ENCODE assay signal across 13 cellular contexts in the genomic region with DNA sequence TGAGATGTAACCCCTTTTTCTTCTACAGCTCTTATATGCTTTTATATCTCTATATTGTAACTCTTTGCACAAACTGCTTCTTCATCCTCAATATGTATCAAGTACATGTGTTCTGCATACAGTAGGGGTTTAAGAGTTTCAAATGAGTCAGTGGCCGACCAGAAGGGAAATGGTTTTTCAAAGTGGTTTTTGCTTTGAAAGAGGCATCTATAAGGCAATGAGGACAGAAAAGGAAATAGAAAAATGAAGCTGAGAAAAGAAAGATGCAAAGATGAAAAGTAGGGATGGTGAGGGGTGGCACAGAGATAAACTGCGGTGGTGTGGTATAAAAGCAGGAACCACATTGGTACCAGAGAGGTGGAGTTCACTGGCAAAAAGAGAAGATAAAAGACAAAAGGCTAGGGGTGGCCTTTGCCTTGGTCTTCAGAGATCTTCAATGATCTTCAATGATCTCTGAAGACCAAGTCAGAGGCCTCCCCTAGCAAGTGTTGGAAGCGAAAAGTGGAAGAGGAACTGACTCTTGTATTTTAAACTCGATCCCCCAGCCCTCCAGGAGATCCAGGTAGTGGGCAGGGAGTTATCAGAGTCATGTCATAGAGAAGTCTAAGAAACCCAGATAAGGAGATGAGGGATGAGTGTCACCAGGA.
A peak's percentile ranks its signal among the peaks of the same experiment; 100 is the strongest.
DNase-seq lines count a peak whose midpoint lies in the region; ATAC-seq, FAIRE-seq and TF ChIP-seq lines count a peak whose summit lies in the region.
"Had no signal": no experiment of that assay in that cellular context is flagged by ENCODE, and none has a peak within 500 bp of the region (broad histone marks: within the 10 kb centered on the region; RNA-seq: fewer than 3 reads in every experiment).

No MANE protein-coding gene starts in this region.

- SMC1A ChIA-PET in GM12878 (lab: Charles Lee; ENCODE audit: uncharacterized antibody, unreplicated experiment), result interaction anchor here (2.1 kb wide), 1 partner anchor 13 kb away, joined by 6 read pairs; no protein-coding TSS in a partner anchor

- no peak overlapping the region for H3K4me2 ChIP-seq in GM12878 (ENCODE audit: control insufficient read depth, insufficient read depth)

- ATAC-seq in GM18511 (IDR thresholded peaks at IDR 0.05; ENCODE audit: unreplicated experiment) (peak; percentile 56), GM21515 (IDR thresholded peaks at IDR 0.05; ENCODE audit: unreplicated experiment) (peak; percentile 65), HG03432 (IDR thresholded peaks at IDR 0.05; ENCODE audit: unreplicated experiment) (peak; percentile 79), GM12878 (peak; percentile 54), HG03175 (IDR thresholded peaks at IDR 0.05; ENCODE audit: unreplicated experiment) (no peak)
- ATAC-seq in stimulated activated naive B cell treated with anti-CD40 and anti-IgM and Interleukin-4, amounts not matched to agents 10 μg/mL and 1 μg/mL and 100 μg/mL, for 72 hours (replicated peaks), result no peak

- no peaks in the 10 kb centered on the region for H3K9me3 ChIP-seq in GM12878 (replicated peaks; ENCODE audit: control insufficient read depth, insufficient read depth, low read length)

- RAD21 ChIA-PET in GM12878 (lab: Charles Lee; ENCODE audit: unreplicated experiment), result no interaction called here

- WGBS in GM12878 (ENCODE audit: insufficient coverage, insufficient replicate concordance, low lambda C conversion rate, missing lambda C conversion rate), result 9% methylated on average over 4 of the region's 4 CpGs

- in situ Hi-C loops in GM12878 (cut with MboI), result no loop called here

- H2AFZ ChIP-seq in GM12878 (ENCODE audit: control insufficient read depth, low read depth, low read length), result no peak overlapping the region

- no peak overlapping the region for H3K27ac ChIP-seq in GM12878 (ENCODE audit: control insufficient read depth, insufficient read depth)

- no peak overlapping the region for H3K9ac ChIP-seq in GM12878 (ENCODE audit: control insufficient read depth, insufficient read depth, low read length)

- H4K20me1 ChIP-seq in GM12878 (ENCODE audit: control insufficient read depth, insufficient read depth), result no peaks in the 10 kb centered on the region

- FAIRE-seq in GM12878 (lab: Jason Lieb, UNC), result no peak

- no peaks in the 10 kb centered on the region for H3K9me3 Mint-ChIP-seq in stimulated activated naive B cell treated with anti-CD40 and anti-IgM and Interleukin-4, amounts not matched to agents 10 μg/mL and 1 μg/mL and 100 μg/mL, for 72 hours

- H3K4me3 ChIP-seq in GM12878, result no peak overlapping the region

- no TSS peak for BruUV-seq in GM12878 (replicated peaks; lab: Mats Ljungman, UMichigan)

- CTCF ChIA-PET in GM12878 (lab: Yijun Ruan, JAX), result no interaction called here

- no peak overlapping the region for H3K4me3 Mint-ChIP-seq in stimulated activated naive B cell treated with anti-CD40 and anti-IgM and Interleukin-4, amounts not matched to agents 10 μg/mL and 1 μg/mL and 100 μg/mL, for 72 hours
- H3K4me3 Mint-ChIP-seq: CD4-positive, CD25-positive, alpha-beta regulatory T cell; IgD-negative memory B cell had no signal

- no peaks in the 10 kb centered on the region for H3K4me1 Mint-ChIP-seq in stimulated activated naive B cell treated with anti-CD40 and anti-IgM and Interleukin-4, amounts not matched to agents 10 μg/mL and 1 μg/mL and 100 μg/mL, for 72 hours

- no peak for TF ChIP-seq EP300 in GM12878 (IDR thresholded peaks at IDR 0.05; ENCODE audit: borderline replicate concordance in 1 of 2, control insufficient read depth in 1 of 2, low read depth in 2 of 2, low read length in 2 of 2)

- no peaks in the 10 kb centered on the region for H3K36me3 Mint-ChIP-seq in stimulated activated naive B cell treated with anti-CD40 and anti-IgM and Interleukin-4, amounts not matched to agents 10 μg/mL and 1 μg/mL and 100 μg/mL, for 72 hours
- H3K36me3 Mint-ChIP-seq: CD4-positive, CD25-positive, alpha-beta regulatory T cell had no signal

- no peak for TF ChIP-seq CTCF in GM12878 (IDR thresholded peaks at IDR 0.05 in 2 of 3, conservative IDR thresholded peaks at IDR 0.05 in 1 of 3; ENCODE audit: control insufficient read depth in 2 of 3, extremely low read depth in 1 of 3, insufficient read depth in 1 of 3, low read depth in 3 of 3, low read length in 3 of 3)

- H3K27me3 Mint-ChIP-seq in stimulated activated naive B cell treated with anti-CD40 and anti-IgM and Interleukin-4, amounts not matched to agents 10 μg/mL and 1 μg/mL and 100 μg/mL, for 72 hours, result peaks cover 15 to 27% of the 10 kb centered on the region in 2 donors
- H3K27me3 Mint-ChIP-seq: CD4-positive, CD25-positive, alpha-beta regulatory T cell had no signal

- TF ChIP-seq RAD21 in GM12878 (IDR thresholded peaks at IDR 0.05; ENCODE audit: insufficient read depth, low read depth, low read length), result no peak

- H3K4me1 ChIP-seq in GM12878 (ENCODE audit: control insufficient read depth, insufficient read depth, low read length), result peaks cover 6% of the 10 kb centered on the region; the same call in 1 of the 2 replicates

- no peak for DNase-seq in GM12878 (ENCODE audit: low read depth, low spot score)
- no peak for DNase-seq in stimulated activated naive B cell treated with anti-CD40 and anti-IgM and Interleukin-4, amounts not matched to agents 10 μg/mL and 1 μg/mL and 100 μg/mL, for 72 hours
- DNase-seq in NCI-H2081 (lab: John Stamatoyannopoulos, UW), result no peak
- DNase-seq in NK-92 treated with Interleukin-12 subunit alpha and Interleukin-12 subunit beta, amount 100 ng/mL, for 24 hours (lab: John Stamatoyannopoulos, UW), result no peak
- DNase-seq: hippocampal formation, NCI-H2227 treated with DMSO at 0.1 percent for 48 hours, SHP77 had no signal

- intact Hi-C loops in GM12878 (cut with micrococcal nuclease; ENCODE audit: unreplicated experiment), result no loop called here

- POLR2A ChIA-PET in GM12878 (lab: Charles Lee), result no interaction called here

- H3K79me2 ChIP-seq in GM12878 (ENCODE audit: control insufficient read depth, insufficient read depth, low read length), result no peaks in the 10 kb centered on the region

- no peaks in the 10 kb centered on the region for H3K36me3 ChIP-seq in GM12878 (ENCODE audit: control insufficient read depth in 2 of 2, insufficient read depth in 2 of 2, low read length in 1 of 2)

- no peak for TF ChIP-seq POLR2A in GM12878 (IDR thresholded peaks at IDR 0.05; ENCODE audit: low read depth, low read length)

- H3K27ac Mint-ChIP-seq in stimulated activated naive B cell treated with anti-CD40 and anti-IgM and Interleukin-4, amounts not matched to agents 10 μg/mL and 1 μg/mL and 100 μg/mL, for 72 hours, result no peak overlapping the region
- H3K27ac Mint-ChIP-seq: CD4-positive, CD25-positive, alpha-beta regulatory T cell; IgD-negative memory B cell had no signal

- no peaks in the 10 kb centered on the region for H3K27me3 ChIP-seq in GM12878 (replicated peaks in 1 of 2; ENCODE audit: control insufficient read depth in 2 of 2, insufficient read depth in 2 of 2, low read length in 1 of 2)

TF ChIP-seq in GM12878, 131 proteins besides CTCF, POLR2A, EP300 and RAD21:
- TF ChIP-seq SPI1 (IDR thresholded peaks at IDR 0.05; ENCODE audit: borderline replicate concordance, insufficient read depth, low read depth, low read length) (0 out of 2 replicates have a peak, but pooled peaks have one; percentile 10), RUNX3 (IDR thresholded peaks at IDR 0.05; ENCODE audit: low read length) (peak; percentile 35; the same call in 1 of the 2 replicates), SMC3 (IDR thresholded peaks at IDR 0.05; ENCODE audit: borderline replicate concordance, low read length) (no peak), ZZZ3 (IDR thresholded peaks at IDR 0.05; ENCODE audit: control insufficient read depth, insufficient read length, low read depth) (no peak), MTA2 (IDR thresholded peaks at IDR 0.05; ENCODE audit: low read depth) (no peak)

Comparison
In these comparisons a context has a peak if more than half of its experiments do, and no peak if none do; other contexts are left out.
1. ATAC-seq: peak in GM18511 (single experiment), GM21515 (single experiment), HG03432 (single experiment) and GM12878 (single experiment); none in stimulated activated naive B cell treated with anti-CD40 and anti-IgM and Interleukin-4, amounts not matched to agents 10 μg/mL and 1 μg/mL and 100 μg/mL, for 72 hours (0 of 2) and HG03175 (single experiment).